12 cellular contexts compared by ENCODE assay signal in the genomic region with DNA sequence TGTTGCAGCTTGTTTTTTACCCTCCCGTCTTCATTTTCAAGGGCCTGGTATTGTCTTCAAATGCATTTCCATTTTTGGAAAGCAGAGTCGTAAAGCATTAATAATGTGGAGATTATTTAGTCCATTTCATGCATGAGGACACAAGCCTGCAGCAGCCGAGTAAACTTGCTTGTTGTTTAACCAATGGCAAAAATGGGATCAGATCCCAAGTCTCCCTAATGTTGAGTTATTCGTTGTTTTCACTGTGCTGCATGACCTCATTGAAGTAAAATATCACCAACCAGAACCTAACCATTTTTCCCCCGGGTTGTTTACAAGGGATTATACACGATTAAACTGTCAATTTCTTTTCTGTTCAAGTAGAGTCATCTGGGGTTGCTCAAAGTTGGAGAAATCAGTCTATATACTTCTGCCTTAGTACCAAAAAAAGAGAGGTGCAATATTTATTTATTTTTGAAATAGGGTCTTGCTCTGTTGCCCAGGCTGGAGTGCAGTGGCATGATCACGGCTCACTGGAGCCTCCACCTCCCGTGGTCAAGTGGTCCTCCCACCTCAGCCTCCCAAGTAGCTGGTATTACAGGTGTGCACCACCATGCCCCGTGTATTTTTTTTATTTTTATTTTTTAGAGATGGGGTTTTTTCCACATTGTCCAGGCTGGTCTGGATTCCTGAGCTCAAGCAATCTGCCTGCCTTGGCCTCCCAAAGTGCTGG. TPM values are rescaled to one million over a fixed set of nuclear protein-coding genes. Genes with fewer than 3 reads are reported as not detected.
DNase-seq lines count a peak whose midpoint lies in the region; ATAC-seq, FAIRE-seq and TF ChIP-seq lines count a peak whose summit lies in the region.
"Had no signal": no experiment of that assay in that cellular context is flagged by ENCODE, and none has a peak within 500 bp of the region (broad histone marks: within the 10 kb centered on the region; RNA-seq: fewer than 3 reads in every experiment).

No MANE protein-coding gene starts in this region.

- H3K4me2 ChIP-seq in Karpas-422 (ENCODE audit: low read depth, low read length, poor library complexity, severe bottlenecking): peak overlapping the region; percentile 58

- H3K4me3 ChIP-seq in Karpas-422 (ENCODE audit: low read length) (peak overlapping the region; percentile 10; the same call in 1 of the 2 replicates), psoas muscle (no peak overlapping the region)
- H3K4me3 ChIP-seq: breast epithelium, lung had no signal

- no peaks in the 10 kb centered on the region for H4K20me1 ChIP-seq in Karpas-422 (ENCODE audit: insufficient read depth, low read depth, low read length)

- H3K36me3 Mint-ChIP-seq in activated CD4-positive, alpha-beta T cell treated with anti-CD3 and anti-CD28 coated beads for 36 hours (ENCODE audit: low read depth): peaks cover 23% of the 10 kb centered on the region
- H3K36me3 Mint-ChIP-seq in activated naive CD8-positive, alpha-beta T cell treated with anti-CD3 and anti-CD28 coated beads, Interleukin-2, amount 50 U/mL, for 24 hours (ENCODE audit: low read depth): peaks cover 26% of the 10 kb centered on the region

- FAIRE-seq in RCC 7860 (lab: Jason Lieb, UNC): no peak

- 0 out of 2 replicates have a peak, but pooled peaks cover 3% of the 10 kb centered on the region for H3K79me2 ChIP-seq in Karpas-422 (ENCODE audit: low read length)

- peak overlapping the region; percentile 62 for H3K9ac ChIP-seq in Karpas-422 (ENCODE audit: low read length)

- 55 to 75% (median 62%) methylated on average over 8 to 9 of the region's 9 CpGs for WGBS in psoas muscle, 3 donors

- H3K27me3 Mint-ChIP-seq in activated CD4-positive, alpha-beta T cell treated with anti-CD3 and anti-CD28 coated beads for 36 hours: no peaks in the 10 kb centered on the region
- no peaks in the 10 kb centered on the region for H3K27me3 Mint-ChIP-seq in activated naive CD8-positive, alpha-beta T cell treated with anti-CD3 and anti-CD28 coated beads, Interleukin-2, amount 50 U/mL, for 24 hours

- ATAC-seq in activated CD4-positive, alpha-beta T cell treated with anti-CD3 and anti-CD28 coated beads for 36 hours: no peak
- no peak for ATAC-seq in activated naive CD8-positive, alpha-beta T cell treated with anti-CD3 and anti-CD28 coated beads, Interleukin-2, amount 50 U/mL, for 24 hours
- ATAC-seq in psoas muscle: no peak

- no peaks in the 10 kb centered on the region for H3K27me3 ChIP-seq in Karpas-422 (ENCODE audit: low read length)
- H3K27me3 ChIP-seq in psoas muscle (ENCODE audit: insufficient read depth in 3 of 3, low read length in 2 of 3): no peaks in the 10 kb centered on the region
- H3K27me3 ChIP-seq: breast epithelium had no signal

- H3K9me3 Mint-ChIP-seq in activated CD4-positive, alpha-beta T cell treated with anti-CD3 and anti-CD28 coated beads for 36 hours (ENCODE audit: low read depth): no peaks in the 10 kb centered on the region
- no peaks in the 10 kb centered on the region for H3K9me3 Mint-ChIP-seq in activated naive CD8-positive, alpha-beta T cell treated with anti-CD3 and anti-CD28 coated beads, Interleukin-2, amount 50 U/mL, for 24 hours

- peaks cover 16% of the 10 kb centered on the region for H3K36me3 ChIP-seq in Karpas-422 (ENCODE audit: insufficient read depth, low read length)
- peaks cover 2 to 23% of the 10 kb centered on the region in 2 donors for H3K36me3 ChIP-seq in psoas muscle (ENCODE audit: insufficient read depth in 1 of 2, low read depth in 1 of 2)
- H3K36me3 ChIP-seq: breast epithelium had no signal

- peaks cover 53% of the 10 kb centered on the region for H3K4me1 Mint-ChIP-seq in activated CD4-positive, alpha-beta T cell treated with anti-CD3 and anti-CD28 coated beads for 36 hours
- H3K4me1 Mint-ChIP-seq in activated naive CD8-positive, alpha-beta T cell treated with anti-CD3 and anti-CD28 coated beads, Interleukin-2, amount 50 U/mL, for 24 hours: peaks cover 65% of the 10 kb centered on the region

- DNase-seq in activated CD4-positive, alpha-beta T cell treated with anti-CD3 and anti-CD28 coated beads for 36 hours: no peak
- no peak for DNase-seq in activated CD4-positive, alpha-beta T cell treated with anti-CD3 and anti-CD28 coated beads, Interleukin-2, amount 50 U/mL, for 4 hours
- no peak for DNase-seq in Karpas-422
- no peak for DNase-seq in activated naive CD8-positive, alpha-beta T cell treated with anti-CD3 and anti-CD28 coated beads, Interleukin-2, amount 50 U/mL, for 24 hours
- no peak for DNase-seq in psoas muscle
- no peak for DNase-seq in SHP77 (lab: John Stamatoyannopoulos, UW)
- DNase-seq in RCC 7860 (ENCODE audit: low spot score): no peak
- DNase-seq in NOMO-1 treated with dmso at 0.1 percent for 144 hours (lab: John Stamatoyannopoulos, UW; ENCODE audit: unreplicated experiment): no peak
- DNase-seq: ACHN, NCI-H2029 treated with DMSO at 0.1 percent for 48 hours had no signal

- H3K27ac Mint-ChIP-seq in activated CD4-positive, alpha-beta T cell treated with anti-CD3 and anti-CD28 coated beads for 36 hours: peak overlapping the region; percentile 92
- H3K27ac Mint-ChIP-seq in activated naive CD8-positive, alpha-beta T cell treated with anti-CD3 and anti-CD28 coated beads, Interleukin-2, amount 50 U/mL, for 24 hours: peak overlapping the region; percentile 85

- H3K4me1 ChIP-seq in Karpas-422 (ENCODE audit: low read length) (peaks cover 55% of the 10 kb centered on the region), psoas muscle (peaks cover 6% of the 10 kb centered on the region)
- H3K4me1 ChIP-seq: breast epithelium had no signal

- peak overlapping the region; percentile 70 for H3K4me3 Mint-ChIP-seq in activated CD4-positive, alpha-beta T cell treated with anti-CD3 and anti-CD28 coated beads for 36 hours
- peak overlapping the region; percentile 68 for H3K4me3 Mint-ChIP-seq in activated naive CD8-positive, alpha-beta T cell treated with anti-CD3 and anti-CD28 coated beads, Interleukin-2, amount 50 U/mL, for 24 hours

- intact Hi-C loops in activated CD4-positive, alpha-beta T cell treated with anti-CD3 and anti-CD28 coated beads for 36 hours (cut with DNase I, micrococcal nuclease): loop anchor here in 1 of 2 experiments (5.0 kb wide), 1 partner anchor 497 kb away; no protein-coding TSS in a partner anchor
- intact Hi-C loops in psoas muscle (cut with DNase I): loop anchor here in 1 of 2 donors (5.0 to 10.0 kb wide), 3 partner anchors 137 to 205 kb away; no protein-coding TSS in a partner anchor

- H2AFZ ChIP-seq in Karpas-422 (ENCODE audit: low read length): no peak overlapping the region

- H3K27ac ChIP-seq in Karpas-422 (ENCODE audit: low read length) (peak overlapping the region; percentile 98), psoas muscle (peak overlapping the region; percentile 89)
- H3K27ac ChIP-seq: breast epithelium had no signal

- POLR2A ChIA-PET in activated CD4-positive, alpha-beta T cell treated with anti-CD3 and anti-CD28 coated beads for 36 hours (lab: Charles Lee): no interaction called here

- CTCF ChIA-PET in activated CD4-positive, alpha-beta T cell treated with anti-CD3 and anti-CD28 coated beads for 36 hours (lab: Charles Lee): interaction anchor here (0.6 to 7.1 kb wide), 8 partner anchors 12 to 204 kb away, joined by 3 to 112 read pairs (median 4); partner anchors contain the start of gene AMZ2

- no peaks in the 10 kb centered on the region for H3K9me2 ChIP-seq in Karpas-422 (replicated peaks; ENCODE audit: insufficient read depth, low read length)

- H3K9me3 ChIP-seq in Karpas-422 (ENCODE audit: low read length) (no peaks in the 10 kb centered on the region), psoas muscle (no peaks in the 10 kb centered on the region)
- H3K9me3 ChIP-seq: breast epithelium had no signal

- TF ChIP-seq CTCF in psoas muscle (IDR thresholded peaks at IDR 0.05): no peak

RNA-seq across cellular contexts. Expression of gene AMZ2, which starts 12.4 kb away (rescaled TPM):
- 100 to 1,000 TPM; 119 to 150 TPM for total RNA-seq in activated CD4-positive, alpha-beta T cell treated with anti-CD3 and anti-CD28 coated beads for 36 hours
- 66.7 and 136 TPM in 2 replicates for total RNA-seq in Karpas-422 (2014; rRNA removed; shearing (Covaris generic); ENCODE audit: low replicate concordance)
- total RNA-seq in psoas muscle: 100 to 1,000 TPM in 2 of 4 donors, 10 to 100 TPM in 2; 71.6 to 121 (median 91.8) TPM
- polyA plus RNA-seq in psoas muscle: 100 to 1,000 TPM in 1 of 3 donors, 10 to 100 TPM in 2; 31.1 to 105 (median 53.6) TPM

RNA-seq across cellular contexts. Expression of gene SLC16A6, which starts 30.7 kb away (rescaled TPM):
- total RNA-seq in activated CD4-positive, alpha-beta T cell treated with anti-CD3 and anti-CD28 coated beads for 36 hours: 1 to 10 TPM; 2.9 to 3.2 TPM
- 44.7 and 59.9 TPM in 2 replicates for total RNA-seq in Karpas-422 (2014; rRNA removed; shearing (Covaris generic); ENCODE audit: low replicate concordance)
- total RNA-seq in psoas muscle: 10 to 100 TPM in 1 of 4 donors, 1 to 10 TPM in 2, under 1 TPM in 1; 0.82 to 47.7 (median 6.4) TPM
- polyA plus RNA-seq in psoas muscle: 10 to 100 TPM in 1 of 3 donors, under 1 TPM in 2; 0.75 to 31.1 (median 0.86) TPM

RNA-seq across cellular contexts. Expression of gene ARSG, which starts 31.1 kb away (rescaled TPM):
- total RNA-seq in activated CD4-positive, alpha-beta T cell treated with anti-CD3 and anti-CD28 coated beads for 36 hours: 10 to 100 TPM in 1 of 2 experiments, 1 to 10 TPM in 1; 7.8 to 10.9 TPM
- 47.1 and 63.2 TPM in 2 replicates for total RNA-seq in Karpas-422 (2014; rRNA removed; shearing (Covaris generic); ENCODE audit: low replicate concordance)
- 1 to 10 TPM; 2.1 to 6.1 (median 3.1) TPM for total RNA-seq in psoas muscle
- polyA plus RNA-seq in psoas muscle: 1 to 10 TPM; 1.7 to 3.7 (median 1.9) TPM
